Comparison of ENCODE assay signal across 8 cellular contexts in genomic region chr4:83334425-83335241, GRCh38. TPM values are rescaled to one million over a fixed set of nuclear protein-coding genes. Genes with fewer than 3 reads are reported as not detected.
A peak's percentile ranks its signal among the peaks of the same experiment; 100 is the strongest.
DNase-seq lines count a peak whose midpoint lies in the region; ATAC-seq and TF ChIP-seq lines count a peak whose summit lies in the region.

Gene HPSE (minus strand): TSS chr4:83334848. CDS start chr4:83334782, 66 bp downstream.

- TF ChIP-seq CTCF in endothelial cell (IDR thresholded peaks at IDR 0.05; ENCODE audit: unreplicated experiment) (no peak), mucosa of descending colon (IDR thresholded peaks at IDR 0.05) (no peak)

- peaks cover 2% of the 10 kb centered on the region for H3K9me3 ChIP-seq in mucosa of descending colon

- no peaks in the 10 kb centered on the region for H3K4me1 ChIP-seq in mucosa of descending colon (ENCODE audit: low read depth)

- H3K4me3 Mint-ChIP-seq in endothelial cell (ENCODE audit: unreplicated experiment): peak within 1 kb of the TSS; percentile 85

- no peaks in the 10 kb centered on the region for H3K36me3 ChIP-seq in mucosa of descending colon (ENCODE audit: low read depth)

- no peaks in the 10 kb centered on the region for H3K9me3 Mint-ChIP-seq in endothelial cell (ENCODE audit: unreplicated experiment)

- H3K4me3 ChIP-seq in mucosa of descending colon: peak within 1 kb of the TSS; percentile 32

- peak; percentile 87 for ATAC-seq in GM19351 (IDR thresholded peaks at IDR 0.05; ENCODE audit: unreplicated experiment)
- ATAC-seq in HG03520 (IDR thresholded peaks at IDR 0.05; ENCODE audit: unreplicated experiment): peak; percentile 77
- peak; percentile 98 for ATAC-seq in mucosa of descending colon

- intact Hi-C loops in mucosa of descending colon (cut with DNase I, micrococcal nuclease): no loop called here

- no peaks in the 10 kb centered on the region for H3K36me3 Mint-ChIP-seq in endothelial cell (ENCODE audit: low read depth, unreplicated experiment)

- H3K4me1 Mint-ChIP-seq in endothelial cell (ENCODE audit: unreplicated experiment): peaks cover 18% of the 10 kb centered on the region

- DNase-seq in Ammon's horn (ENCODE audit: low spot score) (peak; percentile 63), NCI-H774 (lab: John Stamatoyannopoulos, UW) (peak; percentile 57), endothelial cell (ENCODE audit: low spot score) (peak; percentile 53), mucosa of descending colon (peak; percentile 95 to 97 (median 96))
- DNase-seq in activated CD8-positive, alpha-beta memory T cell treated with anti-CD3 and anti-CD28 coated beads for 24 hours: peak; percentile 81
- peak; percentile 25 to 31 for DNase-seq in stimulated activated CD8-positive, alpha-beta memory T cell treated with anti-CD3 and anti-CD28 coated beads, Interleukin-4, amount 100 ng/mL, for 4 hours (ENCODE audit: low read depth in 2 of 2, low spot score in 1 of 2)

- H3K27me3 Mint-ChIP-seq in endothelial cell (ENCODE audit: unreplicated experiment): peaks cover 3% of the 10 kb centered on the region

- peak within 1 kb of the TSS; percentile 61 for H3K27ac Mint-ChIP-seq in endothelial cell (ENCODE audit: unreplicated experiment)

RNA-seq across cellular contexts. Expression of gene HPSE, which starts in this region (rescaled TPM):
- total RNA-seq in endothelial cell (ENCODE audit: unreplicated experiment) (41.0 TPM), mucosa of descending colon (10 to 100 TPM in 2 of 3 donors, 1 to 10 TPM in 1; 6.9 to 17.2 (median 14.0) TPM)

Comparison
In these comparisons a context has a peak if more than half of its experiments do, and no peak if none do; other contexts are left out.
1. Peak in every context shown above with its lines: DNase-seq, ATAC-seq and H3K4me3 ChIP-seq.
2. DNase-seq: peak in every context shown above with its lines; median percentile 96 in mucosa of descending colon; 81 in activated CD8-positive, alpha-beta memory T cell treated with anti-CD3 and anti-CD28 coated beads for 24 hours; 63 in Ammon's horn; 57 in NCI-H774; 53 in endothelial cell; 28 in stimulated activated CD8-positive, alpha-beta memory T cell treated with anti-CD3 and anti-CD28 coated beads, Interleukin-4, amount 100 ng/mL, for 4 hours.